1 cellular context compared by ENCODE assay signal in genomic region chr2:127810156-127810636, GRCh38.
TF ChIP-seq lines count a peak whose summit lies in the region.

No MANE protein-coding gene starts in this region.

TF ChIP-seq in K562, 482 proteins besides CTCF, POLR2A, EP300 and RAD21 (continued from another document):
- TF ChIP-seq DACH1 (IDR thresholded peaks at IDR 0.05; ENCODE audit: partially characterized antibody) (peak; percentile 71), TAF15 (IDR thresholded peaks at IDR 0.05; ENCODE audit: low read depth, low read length) (no peak), CHAMP1 (IDR thresholded peaks at IDR 0.05) (0 out of 2 replicates have a peak, but pooled peaks have one; percentile 46), ETV5 (CRISPR knock-in tag; IDR thresholded peaks at IDR 0.05; ENCODE audit: low read depth) (0 out of 2 replicates have a peak, but pooled peaks have one; percentile 32), ETV1 (tag; conservative IDR thresholded peaks at IDR 0.05; ENCODE audit: low read depth) (0 out of 2 replicates have a peak, but pooled peaks have one; percentile 13), PHF21A (IDR thresholded peaks at IDR 0.05; ENCODE audit: borderline replicate concordance, low read depth) (peak; percentile 86; the same call in 1 of the 2 replicates), DPF2 (IDR thresholded peaks at IDR 0.05) (peak; percentile 50; the same call in 1 of the 2 replicates), SIN3A (IDR thresholded peaks at IDR 0.05; ENCODE audit: borderline replicate concordance in 2 of 2, control insufficient read depth in 1 of 2, low read depth in 2 of 2, low read length in 2 of 2) (peak in 1 of 2 experiments; percentile 10; a peak in 1 of 4 replicates), RBFOX2 (IDR thresholded peaks at IDR 0.05; ENCODE audit: low read depth, low read length) (no peak), RCOR1 (IDR thresholded peaks at IDR 0.05; ENCODE audit: borderline replicate concordance in 1 of 2, low read depth in 2 of 2, low read length in 2 of 2) (0 out of 4 replicates have a peak, but pooled peaks of 1 of the 2 experiments have one; percentile 10), NEUROD1 (IDR thresholded peaks at IDR 0.05; ENCODE audit: borderline replicate concordance, low read depth, low read length, partially characterized antibody) (no peak), PRDM10 (IDR thresholded peaks at IDR 0.05; ENCODE audit: partially characterized antibody) (peak; percentile 65), ZNF280B (CRISPR knock-in tag; IDR thresholded peaks at IDR 0.05) (no peak), KDM1A (IDR thresholded peaks at IDR 0.05) (peak; percentile 49 to 74; a peak in 2 of 4 replicates), THRAP3 (IDR thresholded peaks at IDR 0.05; ENCODE audit: borderline replicate concordance) (0 out of 2 replicates have a peak, but pooled peaks have one; percentile 59), SMARCA4 (IDR thresholded peaks at IDR 0.05) (peak; percentile 12; the same call in 1 of the 2 replicates), E2F8 (IDR thresholded peaks at IDR 0.05; ENCODE audit: low read depth, partially characterized antibody) (no peak), E2F6 (IDR thresholded peaks at IDR 0.05; ENCODE audit: borderline replicate concordance in 1 of 2, extremely low read depth in 1 of 2, insufficient read depth in 1 of 2, insufficient read length in 1 of 2, low read depth in 1 of 2, low read length in 1 of 2, poor library complexity in 1 of 2, severe bottlenecking in 1 of 2) (peak in 1 of 2 experiments; percentile 0), GATAD2B (IDR thresholded peaks at IDR 0.05; ENCODE audit: borderline replicate concordance) (no peak)
